ENCODE assay signal across 7 cellular contexts in the genomic region with DNA sequence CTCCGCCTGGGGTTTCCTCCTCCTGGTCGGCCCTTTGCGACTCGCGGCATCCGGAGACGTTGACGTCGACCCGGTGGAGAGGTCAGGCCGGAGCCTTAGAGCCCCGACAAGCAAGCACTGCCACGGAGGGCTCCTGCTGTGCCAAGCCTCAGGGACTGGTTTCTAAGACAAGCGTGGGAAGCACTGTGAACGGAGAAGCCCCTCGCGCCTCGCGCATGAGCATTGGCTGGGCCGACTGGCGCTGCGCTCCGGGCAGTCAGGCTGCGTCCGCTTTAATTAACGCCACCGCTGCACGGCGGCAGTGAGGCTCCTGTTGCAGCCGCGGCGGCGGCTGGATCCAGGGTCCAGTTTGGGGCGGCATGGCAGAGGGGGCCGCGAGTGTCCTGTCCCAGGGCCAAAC. TPM values are rescaled to one million over a fixed set of nuclear protein-coding genes. Genes with fewer than 3 reads are reported as not detected.
"Had no signal": no experiment of that assay in that cellular context is flagged by ENCODE, and none has a peak within 500 bp of the region (broad histone marks: within the 10 kb centered on the region; RNA-seq: fewer than 3 reads in every experiment).

No MANE protein-coding gene starts in this region.

RNA-seq across cellular contexts. Expression of gene KCNJ18, which starts 10.2 kb away (rescaled TPM):
- total RNA-seq: HepG2, HT1080, IMR-90, OCI-LY7, Right ventricle myocardium superior, RPMI7951, SJSA1 had no signal
- polyA plus RNA-seq: HepG2, IMR-90 had no signal
